In genomic region chr20:10429443-10429981, GRCh38 we compare ENCODE assay signal across 1 cellular context.
A peak's percentile ranks its signal among the peaks of the same experiment; 100 is the strongest.
TF ChIP-seq lines count a peak whose summit lies in the region.

No MANE protein-coding gene starts in this region.

TF ChIP-seq in HepG2, 621 proteins besides CTCF, POLR2A, EP300 and RAD21 (continued from another document and continues in another):
- TF ChIP-seq, protein P1, sequence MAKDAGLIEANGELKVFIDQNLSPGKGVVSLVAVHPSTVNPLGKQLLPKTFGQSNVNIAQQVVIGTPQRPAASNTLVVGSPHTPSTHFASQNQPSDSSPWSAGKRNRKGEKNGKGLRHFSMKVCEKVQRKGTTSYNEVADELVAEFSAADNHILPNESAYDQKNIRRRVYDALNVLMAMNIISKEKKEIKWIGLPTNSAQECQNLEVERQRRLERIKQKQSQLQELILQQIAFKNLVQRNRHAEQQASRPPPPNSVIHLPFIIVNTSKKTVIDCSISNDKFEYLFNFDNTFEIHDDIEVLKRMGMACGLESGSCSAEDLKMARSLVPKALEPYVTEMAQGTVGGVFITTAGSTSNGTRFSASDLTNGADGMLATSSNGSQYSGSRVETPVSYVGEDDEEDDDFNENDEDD (CRISPR knock-in tag; IDR thresholded peaks at IDR 0.05; ENCODE audit: borderline replicate concordance) = peak; percentile 72; the same call in 1 of the 2 replicates
- no peak for TF ChIP-seq SSRP1 (CRISPR knock-in tag; IDR thresholded peaks at IDR 0.05)
- no peak for TF ChIP-seq HNF1A (IDR thresholded peaks at IDR 0.05; ENCODE audit: low read depth)
- peak; percentile 36; the same call in 1 of the 2 replicates for TF ChIP-seq HNF1A (CRISPR knock-in tag; IDR thresholded peaks at IDR 0.05; ENCODE audit: borderline replicate concordance)
- peak; percentile 69 for TF ChIP-seq TEAD3 (CRISPR knock-in tag; optimal IDR thresholded peaks at IDR 0.05; ENCODE audit: borderline replicate concordance)
- no peak for TF ChIP-seq PRDM4 (CRISPR knock-in tag; IDR thresholded peaks at IDR 0.05; ENCODE audit: borderline replicate concordance)
- TF ChIP-seq MED1 (CRISPR knock-in tag; IDR thresholded peaks at IDR 0.05) = peak; percentile 88
- TF ChIP-seq RXRB (CRISPR knock-in tag; IDR thresholded peaks at IDR 0.05; ENCODE audit: borderline replicate concordance) = peak; percentile 99
- no peak for TF ChIP-seq ZNF34 (CRISPR knock-in tag; IDR thresholded peaks at IDR 0.05; ENCODE audit: borderline replicate concordance)
- TF ChIP-seq NFATC3 (CRISPR knock-in tag; IDR thresholded peaks at IDR 0.05) = no peak
- no peak for TF ChIP-seq FOXC1 (CRISPR knock-in tag; IDR thresholded peaks at IDR 0.05; ENCODE audit: borderline replicate concordance)
- no peak for TF ChIP-seq CCDC6 (CRISPR knock-in tag; IDR thresholded peaks at IDR 0.05)
- TF ChIP-seq CREM (IDR thresholded peaks at IDR 0.05) = peak; percentile 54; the same call in 1 of the 2 replicates
- TF ChIP-seq CREM (CRISPR knock-in tag; IDR thresholded peaks at IDR 0.05) = no peak
- peak; percentile 75 for TF ChIP-seq ASH2L (IDR thresholded peaks at IDR 0.05; ENCODE audit: insufficient read length, low read depth, low read length)
- TF ChIP-seq NFYB (CRISPR knock-in tag; IDR thresholded peaks at IDR 0.05) = no peak
- TF ChIP-seq ZBTB38 (CRISPR knock-in tag; IDR thresholded peaks at IDR 0.05) = peak; percentile 26; the same call in 1 of the 2 replicates
- TF ChIP-seq ZNF292 (CRISPR knock-in tag; IDR thresholded peaks at IDR 0.05; ENCODE audit: borderline replicate concordance, low read depth) = 0 out of 2 replicates have a peak, but pooled peaks have one; percentile 27
- TF ChIP-seq, protein P2, sequence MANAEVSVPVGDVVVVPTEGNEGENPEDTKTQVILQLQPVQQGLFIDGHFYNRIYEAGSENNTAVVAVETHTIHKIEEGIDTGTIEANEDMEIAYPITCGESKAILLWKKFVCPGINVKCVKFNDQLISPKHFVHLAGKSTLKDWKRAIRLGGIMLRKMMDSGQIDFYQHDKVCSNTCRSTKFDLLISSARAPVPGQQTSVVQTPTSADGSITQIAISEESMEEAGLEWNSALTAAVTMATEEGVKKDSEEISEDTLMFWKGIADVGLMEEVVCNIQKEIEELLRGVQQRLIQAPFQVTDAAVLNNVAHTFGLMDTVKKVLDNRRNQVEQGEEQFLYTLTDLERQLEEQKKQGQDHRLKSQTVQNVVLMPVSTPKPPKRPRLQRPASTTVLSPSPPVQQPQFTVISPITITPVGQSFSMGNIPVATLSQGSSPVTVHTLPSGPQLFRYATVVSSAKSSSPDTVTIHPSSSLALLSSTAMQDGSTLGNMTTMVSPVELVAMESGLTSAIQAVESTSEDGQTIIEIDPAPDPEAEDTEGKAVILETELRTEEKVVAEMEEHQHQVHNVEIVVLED (CRISPR knock-in tag; IDR thresholded peaks at IDR 0.05; ENCODE audit: borderline replicate concordance) = 0 out of 2 replicates have a peak, but pooled peaks have one; percentile 32
- TF ChIP-seq GATAD1 (CRISPR knock-in tag; IDR thresholded peaks at IDR 0.05) = peak; percentile 59
- TF ChIP-seq ZBTB7A (CRISPR knock-in tag; IDR thresholded peaks at IDR 0.05) = 0 out of 2 replicates have a peak, but pooled peaks have one; percentile 68
- TF ChIP-seq ZFP36L1 (CRISPR knock-in tag; IDR thresholded peaks at IDR 0.05) = peak; percentile 55; the same call in 1 of the 2 replicates
- no peak for TF ChIP-seq YY1 (IDR thresholded peaks at IDR 0.05; ENCODE audit: insufficient read depth, insufficient replicate concordance, low read depth, low read length)
- peak; percentile 72 for TF ChIP-seq NR2C2 (CRISPR knock-in tag; IDR thresholded peaks at IDR 0.05; ENCODE audit: borderline replicate concordance)
- TF ChIP-seq NPAS2 (CRISPR knock-in tag; IDR thresholded peaks at IDR 0.05; ENCODE audit: borderline replicate concordance) = no peak
- TF ChIP-seq ZNF232 (CRISPR knock-in tag; IDR thresholded peaks at IDR 0.05; ENCODE audit: borderline replicate concordance) = no peak
- no peak for TF ChIP-seq ZNF10 (CRISPR knock-in tag; IDR thresholded peaks at IDR 0.05; ENCODE audit: borderline replicate concordance, low read depth)
- TF ChIP-seq ZNF430 (CRISPR knock-in tag; IDR thresholded peaks at IDR 0.05) = 0 out of 2 replicates have a peak, but pooled peaks have one; percentile 45
- 0 out of 2 replicates have a peak, but pooled peaks have one; percentile 41 for TF ChIP-seq SIX1 (CRISPR knock-in tag; IDR thresholded peaks at IDR 0.05; ENCODE audit: borderline replicate concordance)
- TF ChIP-seq ARNT2 (CRISPR knock-in tag; IDR thresholded peaks at IDR 0.05; ENCODE audit: low read depth) = no peak
- TF ChIP-seq, protein P3, sequence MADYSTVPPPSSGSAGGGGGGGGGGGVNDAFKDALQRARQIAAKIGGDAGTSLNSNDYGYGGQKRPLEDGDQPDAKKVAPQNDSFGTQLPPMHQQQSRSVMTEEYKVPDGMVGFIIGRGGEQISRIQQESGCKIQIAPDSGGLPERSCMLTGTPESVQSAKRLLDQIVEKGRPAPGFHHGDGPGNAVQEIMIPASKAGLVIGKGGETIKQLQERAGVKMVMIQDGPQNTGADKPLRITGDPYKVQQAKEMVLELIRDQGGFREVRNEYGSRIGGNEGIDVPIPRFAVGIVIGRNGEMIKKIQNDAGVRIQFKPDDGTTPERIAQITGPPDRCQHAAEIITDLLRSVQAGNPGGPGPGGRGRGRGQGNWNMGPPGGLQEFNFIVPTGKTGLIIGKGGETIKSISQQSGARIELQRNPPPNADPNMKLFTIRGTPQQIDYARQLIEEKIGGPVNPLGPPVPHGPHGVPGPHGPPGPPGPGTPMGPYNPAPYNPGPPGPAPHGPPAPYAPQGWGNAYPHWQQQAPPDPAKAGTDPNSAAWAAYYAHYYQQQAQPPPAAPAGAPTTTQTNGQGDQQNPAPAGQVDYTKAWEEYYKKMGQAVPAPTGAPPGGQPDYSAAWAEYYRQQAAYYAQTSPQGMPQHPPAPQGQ (CRISPR knock-in tag; IDR thresholded peaks at IDR 0.05; ENCODE audit: borderline replicate concordance) = no peak
- TF ChIP-seq, protein P4, sequence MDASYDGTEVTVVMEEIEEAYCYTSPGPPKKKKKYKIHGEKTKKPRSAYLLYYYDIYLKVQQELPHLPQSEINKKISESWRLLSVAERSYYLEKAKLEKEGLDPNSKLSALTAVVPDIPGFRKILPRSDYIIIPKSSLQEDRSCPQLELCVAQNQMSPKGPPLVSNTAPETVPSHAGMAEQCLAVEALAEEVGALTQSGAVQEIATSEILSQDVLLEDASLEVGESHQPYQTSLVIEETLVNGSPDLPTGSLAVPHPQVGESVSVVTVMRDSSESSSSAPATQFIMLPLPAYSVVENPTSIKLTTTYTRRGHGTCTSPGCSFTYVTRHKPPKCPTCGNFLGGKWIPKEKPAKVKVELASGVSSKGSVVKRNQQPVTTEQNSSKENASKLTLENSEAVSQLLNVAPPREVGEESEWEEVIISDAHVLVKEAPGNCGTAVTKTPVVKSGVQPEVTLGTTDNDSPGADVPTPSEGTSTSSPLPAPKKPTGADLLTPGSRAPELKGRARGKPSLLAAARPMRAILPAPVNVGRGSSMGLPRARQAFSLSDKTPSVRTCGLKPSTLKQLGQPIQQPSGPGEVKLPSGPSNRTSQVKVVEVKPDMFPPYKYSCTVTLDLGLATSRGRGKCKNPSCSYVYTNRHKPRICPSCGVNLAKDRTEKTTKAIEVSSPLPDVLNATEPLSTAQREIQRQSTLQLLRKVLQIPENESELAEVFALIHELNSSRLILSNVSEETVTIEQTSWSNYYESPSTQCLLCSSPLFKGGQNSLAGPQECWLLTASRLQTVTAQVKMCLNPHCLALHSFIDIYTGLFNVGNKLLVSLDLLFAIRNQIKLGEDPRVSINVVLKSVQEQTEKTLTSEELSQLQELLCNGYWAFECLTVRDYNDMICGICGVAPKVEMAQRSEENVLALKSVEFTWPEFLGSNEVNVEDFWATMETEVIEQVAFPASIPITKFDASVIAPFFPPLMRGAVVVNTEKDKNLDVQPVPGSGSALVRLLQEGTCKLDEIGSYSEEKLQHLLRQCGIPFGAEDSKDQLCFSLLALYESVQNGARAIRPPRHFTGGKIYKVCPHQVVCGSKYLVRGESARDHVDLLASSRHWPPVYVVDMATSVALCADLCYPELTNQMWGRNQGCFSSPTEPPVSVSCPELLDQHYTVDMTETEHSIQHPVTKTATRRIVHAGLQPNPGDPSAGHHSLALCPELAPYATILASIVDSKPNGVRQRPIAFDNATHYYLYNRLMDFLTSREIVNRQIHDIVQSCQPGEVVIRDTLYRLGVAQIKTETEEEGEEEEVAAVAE (CRISPR knock-in tag; IDR thresholded peaks at IDR 0.05; ENCODE audit: borderline replicate concordance) = peak; percentile 54; the same call in 1 of the 2 replicates
- TF ChIP-seq MAFF (IDR thresholded peaks at IDR 0.05; ENCODE audit: low read depth, low read length) = 0 out of 2 replicates have a peak, but pooled peaks have one; percentile 10
- no peak; the same call in 1 of the 2 replicates for TF ChIP-seq PHF8 (CRISPR knock-in tag; IDR thresholded peaks at IDR 0.05)
- no peak; the same call in 1 of the 2 replicates for TF ChIP-seq ZNF784 (CRISPR knock-in tag; IDR thresholded peaks at IDR 0.05; ENCODE audit: borderline replicate concordance)
- peak; percentile 39; the same call in 1 of the 2 replicates for TF ChIP-seq ELF1 (CRISPR knock-in tag; IDR thresholded peaks at IDR 0.05)
- no peak for TF ChIP-seq ZNF296 (CRISPR knock-in tag; conservative IDR thresholded peaks at IDR 0.05)
- no peak for TF ChIP-seq PAX8 (CRISPR knock-in tag; IDR thresholded peaks at IDR 0.05; ENCODE audit: borderline replicate concordance)
- TF ChIP-seq ZNF354B (CRISPR knock-in tag; IDR thresholded peaks at IDR 0.05) = no peak
- TF ChIP-seq NCOA2 (CRISPR knock-in tag; IDR thresholded peaks at IDR 0.05) = peak; percentile 68
- TF ChIP-seq NCOR1 (IDR thresholded peaks at IDR 0.05; ENCODE audit: borderline replicate concordance, low read length) = peak; percentile 91
- peak; percentile 91 for TF ChIP-seq TFE3 (CRISPR knock-in tag; IDR thresholded peaks at IDR 0.05)
- no peak for TF ChIP-seq NFE2L1 (CRISPR knock-in tag; IDR thresholded peaks at IDR 0.05; ENCODE audit: borderline replicate concordance)
- no peak for TF ChIP-seq SAFB2 (CRISPR knock-in tag; IDR thresholded peaks at IDR 0.05; ENCODE audit: borderline replicate concordance, low read depth)
- TF ChIP-seq SMYD3 (CRISPR knock-in tag; IDR thresholded peaks at IDR 0.05) = peak; percentile 93; the same call in 1 of the 2 replicates
- 0 out of 2 replicates have a peak, but pooled peaks have one; percentile 14 for TF ChIP-seq SETDB1 (CRISPR knock-in tag; IDR thresholded peaks at IDR 0.05; ENCODE audit: borderline replicate concordance)
- TF ChIP-seq SALL1 (CRISPR knock-in tag; IDR thresholded peaks at IDR 0.05) = peak; percentile 89
- no peak for TF ChIP-seq ZNF264 (CRISPR knock-in tag; IDR thresholded peaks at IDR 0.05)
